Comparison of ENCODE assay signal across 16 cellular contexts in genomic region chr4:91118597-91118996, GRCh38.
DNase-seq lines count a peak whose midpoint lies in the region; ATAC-seq lines count a peak whose summit lies in the region.
"Had no signal": no experiment of that assay in that cellular context is flagged by ENCODE, and none has a peak within 500 bp of the region (broad histone marks: within the 10 kb centered on the region; RNA-seq: fewer than 3 reads in every experiment).

No MANE protein-coding gene starts in this region.

- H3K27me3 ChIP-seq in H7 (ENCODE audit: control insufficient read depth, insufficient read depth, low read length), result no peaks in the 10 kb centered on the region
- H3K27me3 ChIP-seq: suprapubic skin had no signal

- ATAC-seq in GM19324 (IDR thresholded peaks at IDR 0.05; ENCODE audit: low FRiP score, unreplicated experiment) (peak; percentile 86), HG02571 (IDR thresholded peaks at IDR 0.05; ENCODE audit: unreplicated experiment) (peak; percentile 69), HG03175 (IDR thresholded peaks at IDR 0.05; ENCODE audit: unreplicated experiment) (peak; percentile 92), HG03095 (IDR thresholded peaks at IDR 0.05; ENCODE audit: unreplicated experiment) (no peak)

- DNase-seq in superior temporal gyrus (ENCODE audit: extremely low spot score), result peak; percentile 28
- DNase-seq in dedifferentiated amniotic fluid mesenchymal stem cell (ENCODE audit: extremely low spot score), result no peak
- no peak for DNase-seq in H7
- DNase-seq: activated CD4-positive, alpha-beta T cell treated with anti-CD3 and anti-CD28 coated beads, Interleukin-2, amount 50 U/mL, for 1 hour; activated naive CD4-positive, alpha-beta T cell treated with Interleukin-2 at 50 U/mL for 16 hours; AML-193; NCI-H146; stimulated activated CD4-positive, alpha-beta T cell treated with anti-CD3 and anti-CD28 coated beads, Interleukin-4, amount 100 ng/mL, for 4 hours; stimulated activated CD8-positive, alpha-beta memory T cell treated with anti-CD3 and anti-CD28 coated beads, Interleukin-4, amount 100 ng/mL, for 48 hours; SW 1271 had no signal

- H3K36me3 ChIP-seq in H7 (replicated peaks; ENCODE audit: control insufficient read depth, insufficient read depth, low read length), result no peaks in the 10 kb centered on the region
- H3K36me3 ChIP-seq: suprapubic skin had no signal

- H3K4me3 ChIP-seq in H7 (ENCODE audit: insufficient read depth, low read depth, low read length), result no peak overlapping the region
- H3K4me3 ChIP-seq: skin epidermis, suprapubic skin had no signal
